8 cellular contexts compared by ENCODE assay signal in genomic region chr19:55178781-55179569, GRCh38. TPM values are rescaled to one million over a fixed set of nuclear protein-coding genes. Genes with fewer than 3 reads are reported as not detected.
DNase-seq lines count a peak whose midpoint lies in the region; ATAC-seq and TF ChIP-seq lines count a peak whose summit lies in the region.

No MANE protein-coding gene starts in this region.

- peak overlapping the region; percentile 83 for H3K4me2 ChIP-seq in SK-N-SH

- no peaks in the 10 kb centered on the region for H3K36me3 ChIP-seq in SK-N-SH (replicated peaks in 1 of 2; ENCODE audit: control insufficient read depth in 1 of 2, insufficient read depth in 2 of 2, low read length in 1 of 2)
- no peaks in the 10 kb centered on the region for H3K36me3 ChIP-seq in psoas muscle (ENCODE audit: insufficient read depth in 1 of 2, low read depth in 1 of 2)
- H3K36me3 ChIP-seq in upper lobe of right lung = no peaks in the 10 kb centered on the region

- H3K36me3 Mint-ChIP-seq in activated naive CD4-positive, alpha-beta T cell treated with anti-CD3 and anti-CD28 coated beads, Interleukin-2, amount 50 U/mL, for 24 hours = no peaks in the 10 kb centered on the region

- H3K4me3 ChIP-seq in SK-N-SH (ENCODE audit: low read depth in 2 of 2, low read length in 1 of 2) (peak overlapping the region; percentile 54 to 56), psoas muscle (peak overlapping the region; percentile 56), upper lobe of right lung (peak overlapping the region; percentile 26)

- 0 out of 2 replicates have a peak overlapping the region, but pooled peaks have one; percentile 57 for H2AFZ ChIP-seq in SK-N-SH (ENCODE audit: low read depth)

- CTCF ChIA-PET in SK-N-SH (lab: Yijun Ruan, JAX) = interaction anchor here (0.6 to 2.4 kb wide), 7 partner anchors 7 to 239 kb away, joined by 3 to 12 read pairs (median 3); partner anchors contain the start of gene DNAAF3

- intact Hi-C loops in head of caudate nucleus (cut with DNase I) (no loop called here), psoas muscle (cut with DNase I) (no loop called here), upper lobe of right lung (cut with DNase I) (no loop called here)

- H3K27ac Mint-ChIP-seq in activated naive CD4-positive, alpha-beta T cell treated with anti-CD3 and anti-CD28 coated beads, Interleukin-2, amount 50 U/mL, for 24 hours = peak overlapping the region; percentile 8

- H3K9me3 Mint-ChIP-seq in activated naive CD4-positive, alpha-beta T cell treated with anti-CD3 and anti-CD28 coated beads, Interleukin-2, amount 50 U/mL, for 24 hours = no peaks in the 10 kb centered on the region

- H3K9me2 ChIP-seq in SK-N-SH = no peaks in the 10 kb centered on the region

- 8% methylated on average over 28 of the region's 58 CpGs for WGBS in SK-N-SH (ENCODE audit: low lambda C conversion rate)
- 4% methylated on average over 51 to 58 of the region's 58 CpGs for WGBS in psoas muscle, 3 donors

- no peaks in the 10 kb centered on the region for H4K20me1 ChIP-seq in SK-N-SH (ENCODE audit: insufficient read depth)

- peak overlapping the region; percentile 53; the same call in 1 of the 2 replicates for H3K9ac ChIP-seq in SK-N-SH

- H3K4me1 ChIP-seq in SK-N-SH (ENCODE audit: control insufficient read depth in 1 of 2, insufficient read depth in 2 of 2, low read depth in 1 of 2, low read length in 1 of 2) = peaks cover 0 to 6% of the 10 kb centered on the region in 2 experiments; a peak in 1 of 4 replicates
- H3K4me1 ChIP-seq in psoas muscle = peaks cover 7% of the 10 kb centered on the region
- peaks cover 7% of the 10 kb centered on the region for H3K4me1 ChIP-seq in upper lobe of right lung

- H3F3A ChIP-seq in SK-N-SH (replicated peaks; ENCODE audit: insufficient read depth) = no peaks in the 10 kb centered on the region

- peak in 1 of 2 experiments; percentile 29; a peak in 1 of 4 replicates for TF ChIP-seq EP300 in SK-N-SH (IDR thresholded peaks at IDR 0.05; ENCODE audit: borderline replicate concordance in 1 of 2, low read depth in 1 of 2, low read length in 1 of 2)

- peak overlapping the region; percentile 65 for H3K4me3 Mint-ChIP-seq in activated naive CD4-positive, alpha-beta T cell treated with anti-CD3 and anti-CD28 coated beads, Interleukin-2, amount 50 U/mL, for 24 hours

- TF ChIP-seq CTCF in SK-N-SH (IDR thresholded peaks at IDR 0.05) (no peak), psoas muscle (IDR thresholded peaks at IDR 0.05) (no peak), upper lobe of right lung (IDR thresholded peaks at IDR 0.05) (no peak)

- peaks cover 43% of the 10 kb centered on the region for H3K27me3 Mint-ChIP-seq in activated naive CD4-positive, alpha-beta T cell treated with anti-CD3 and anti-CD28 coated beads, Interleukin-2, amount 50 U/mL, for 24 hours

- H3K79me2 ChIP-seq in SK-N-SH (ENCODE audit: insufficient read depth) = no peaks in the 10 kb centered on the region

- peak; percentile 76 to 93 (median 84) for ATAC-seq in psoas muscle
- ATAC-seq in upper lobe of right lung = peak; percentile 58

- DNase-seq in DMS153 (lab: John Stamatoyannopoulos, UW) (peak; percentile 84), GOT3 (lab: John Stamatoyannopoulos, UW) (peak; percentile 54), MV-4-11 (lab: John Stamatoyannopoulos, UW) (peak; percentile 94), SK-N-SH (peak; percentile 97), head of caudate nucleus (peak; percentile 83 to 97 (median 93)), psoas muscle (peak; percentile 61 to 74), upper lobe of right lung (peak; percentile 79)

- H3K9me3 ChIP-seq in SK-N-SH (no peaks in the 10 kb centered on the region), psoas muscle (no peaks in the 10 kb centered on the region), upper lobe of right lung (no peaks in the 10 kb centered on the region)

- H3K27ac ChIP-seq in SK-N-SH (ENCODE audit: low read depth in 2 of 2, low read length in 1 of 2) = peak overlapping the region in 1 of 2 experiments; percentile 77; a peak in 1 of 4 replicates
- no peak overlapping the region for H3K27ac ChIP-seq in psoas muscle
- H3K27ac ChIP-seq in upper lobe of right lung = no peak overlapping the region

- POLR2A ChIA-PET in SK-N-SH (lab: Yijun Ruan, JAX) = interaction anchor here (0.9 to 3.5 kb wide), 7 partner anchors 28 to 228 kb away, joined by 3 to 14 read pairs (median 5); partner anchors contain the start of genes BRSK1, PPP6R1, TMEM86B and UBE2S

- peaks cover 30% of the 10 kb centered on the region for H3K4me1 Mint-ChIP-seq in activated naive CD4-positive, alpha-beta T cell treated with anti-CD3 and anti-CD28 coated beads, Interleukin-2, amount 50 U/mL, for 24 hours

- H3K27me3 ChIP-seq in SK-N-SH (ENCODE audit: insufficient read depth) (peaks cover 29% of the 10 kb centered on the region), psoas muscle (ENCODE audit: insufficient read depth in 3 of 3, low read length in 2 of 3) (peaks cover 0 to 93% (median 38%) of the 10 kb centered on the region in 3 donors), upper lobe of right lung (peaks cover 98% of the 10 kb centered on the region)

- peak; percentile 29 for TF ChIP-seq RAD21 in SK-N-SH (IDR thresholded peaks at IDR 0.05; ENCODE audit: low read length)

TF ChIP-seq in SK-N-SH, 30 proteins besides CTCF, POLR2A, EP300 and RAD21:
- TF ChIP-seq CHD2 (IDR thresholded peaks at IDR 0.05; ENCODE audit: low read length, partially characterized antibody) (peak; percentile 8), YY1 (IDR thresholded peaks at IDR 0.05; ENCODE audit: low read depth) (0 out of 2 replicates have a peak, but pooled peaks have one; percentile 10), SIN3A (IDR thresholded peaks at IDR 0.05; ENCODE audit: borderline replicate concordance, low read depth, low read length) (0 out of 2 replicates have a peak, but pooled peaks have one; percentile 38), RXRA (IDR thresholded peaks at IDR 0.05; ENCODE audit: borderline replicate concordance, low read depth) (no peak), RFX5 (IDR thresholded peaks at IDR 0.05; ENCODE audit: low read length) (peak; percentile 86), SMC3 (IDR thresholded peaks at IDR 0.05; ENCODE audit: low read depth, low read length) (no peak), REST (IDR thresholded peaks at IDR 0.05; ENCODE audit: low read depth, low read length) (peak; percentile 44; the same call in 1 of the 2 replicates), MXI1 (IDR thresholded peaks at IDR 0.05; ENCODE audit: low read depth, low read length) (peak; percentile 95)
TF ChIP-seq in SK-N-SH: peak in this region for 6.

RNA-seq across cellular contexts. Expression of gene SYT5, which starts 1.1 kb away (rescaled TPM):
- polyA plus RNA-seq in SK-N-SH (2012; rRNA removed) = 0.21 and 0.39 TPM in 2 replicates
- 0.36 and 1.2 TPM in 2 replicates for polyA plus RNA-seq in SK-N-SH (2012; cell fraction: cytosol; rRNA removed)
- polyA plus RNA-seq in SK-N-SH (2012; cell fraction: nucleus; rRNA removed) = 1.1 and 2.2 TPM in 2 replicates
- not detected for total RNA-seq in psoas muscle
- under 1 TPM in 2 of 3 donors, not detected in 1; 0.03 to 0.13 TPM for polyA plus RNA-seq in psoas muscle
- total RNA-seq in upper lobe of right lung = not detected

RNA-seq across cellular contexts. Expression of gene DNAAF3, which starts 12.6 kb away (rescaled TPM):
- 2.4 and 2.5 TPM in 2 replicates for polyA plus RNA-seq in SK-N-SH (2012; rRNA removed)
- 0.53 and 0.93 TPM in 2 replicates for polyA plus RNA-seq in SK-N-SH (2012; cell fraction: cytosol; rRNA removed)
- 10.9 and 16.6 TPM in 2 replicates for polyA plus RNA-seq in SK-N-SH (2012; cell fraction: nucleus; rRNA removed)
- not detected for total RNA-seq in psoas muscle
- under 1 TPM; 0.06 to 0.47 (median 0.34) TPM for polyA plus RNA-seq in psoas muscle
- total RNA-seq in upper lobe of right lung = 1.5 TPM

RNA-seq across cellular contexts. Expression of gene TNNI3, which starts 21.4 kb away (rescaled TPM):
- polyA plus RNA-seq in SK-N-SH (2012; rRNA removed) (9.1 and 11.4 TPM in 2 replicates), psoas muscle (10 to 100 TPM; 13.4 to 17.4 (median 15.2) TPM)
- 8.5 and 9.3 TPM in 2 replicates for polyA plus RNA-seq in SK-N-SH (2012; cell fraction: cytosol; rRNA removed)
- polyA plus RNA-seq in SK-N-SH (2012; cell fraction: nucleus; rRNA removed) = 6.4 and 7.0 TPM in 2 replicates
- total RNA-seq in psoas muscle (10 to 100 TPM in 1 of 4 donors, 1 to 10 TPM in 3; 5.0 to 16.2 (median 7.4) TPM), upper lobe of right lung (not detected)

RNA-seq across cellular contexts. Expression of gene TNNT1, which starts 30.0 kb away (rescaled TPM):
- polyA plus RNA-seq in SK-N-SH (2012; rRNA removed) (27.1 and 39.5 TPM in 2 replicates), psoas muscle (over 10,000 TPM in 2 of 3 donors, 1,000 to 10,000 TPM in 1; 4,522 to 12,694 (median 10,175) TPM)
- polyA plus RNA-seq in SK-N-SH (2012; cell fraction: cytosol; rRNA removed) = 30.8 and 37.4 TPM in 2 replicates
- polyA plus RNA-seq in SK-N-SH (2012; cell fraction: nucleus; rRNA removed) = 9.5 and 13.7 TPM in 2 replicates
- total RNA-seq in psoas muscle (1,000 to 10,000 TPM; 7,142 to 9,723 (median 8,305) TPM), upper lobe of right lung (1.2 TPM)

RNA-seq across cellular contexts. Expression of gene PTPRH, which starts 30.3 kb away (rescaled TPM):
- polyA plus RNA-seq in SK-N-SH (2012; rRNA removed) (0.86 and 1.1 TPM in 2 replicates), psoas muscle (under 1 TPM; 0.04 to 0.12 (median 0.05) TPM)
- polyA plus RNA-seq in SK-N-SH (2012; cell fraction: cytosol; rRNA removed) = 0.21 and 0.84 TPM in 2 replicates
- polyA plus RNA-seq in SK-N-SH (2012; cell fraction: nucleus; rRNA removed) = 1.5 and 1.9 TPM in 2 replicates
- total RNA-seq in psoas muscle (under 1 TPM in 3 of 4 donors, not detected in 1; 0.15 to 0.18 (median 0.17) TPM), upper lobe of right lung (not detected)
